ENCODE assay signal across 1 cellular context in the genomic region with DNA sequence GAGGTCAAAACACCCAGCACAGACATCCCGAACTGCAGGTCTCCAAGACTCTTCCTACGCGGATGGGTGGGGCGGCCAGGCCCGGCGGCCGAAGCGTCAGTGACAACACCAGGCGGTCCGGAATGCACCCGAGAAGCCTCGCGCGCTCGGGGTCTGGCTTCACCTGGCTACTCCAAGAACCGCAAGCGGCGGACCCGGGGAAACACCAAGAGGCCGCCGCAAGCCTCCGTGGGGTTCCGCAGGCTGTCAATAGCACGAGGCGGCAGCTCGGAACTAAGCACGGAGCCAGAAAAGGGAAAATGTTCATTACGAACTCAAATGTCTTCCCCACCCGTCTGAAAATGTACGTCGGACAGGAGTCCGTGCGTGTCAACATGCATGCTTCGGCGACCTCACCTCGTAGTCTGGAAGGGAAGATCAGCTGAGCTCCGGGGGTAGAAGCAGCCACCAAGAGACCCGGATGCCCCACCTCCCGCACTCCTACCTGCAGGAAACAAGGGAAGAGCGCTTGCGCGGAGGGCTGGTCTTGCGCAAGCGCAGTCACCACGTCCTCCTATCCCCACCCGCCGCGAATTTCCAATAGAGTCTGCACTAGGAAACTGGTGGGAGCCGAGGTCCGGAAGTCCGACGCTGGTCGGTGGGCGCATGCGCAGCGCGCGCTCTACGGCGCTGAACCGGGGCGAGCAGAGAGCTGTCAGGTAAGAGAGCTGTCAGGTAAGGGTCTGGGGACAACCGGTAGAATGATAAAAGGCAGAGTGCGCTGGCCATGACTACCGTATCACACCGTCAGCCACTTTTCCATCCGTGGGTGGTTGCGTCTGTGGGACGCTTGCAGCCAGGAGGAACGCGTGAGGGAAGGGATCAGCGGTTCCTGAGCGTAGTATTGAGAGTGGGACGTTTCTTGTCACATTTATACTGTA.
A peak's percentile ranks its signal among the peaks of the same experiment; 100 is the strongest.
TF ChIP-seq lines count a peak whose summit lies in the region.

Gene GPATCH11, plus strand, starts transcription at position 646 of the 920 bp plus-strand sequence. CDS start 3,864 bp downstream, outside the sequence.
Gene HEATR5B, minus strand, starts transcription at position 500 of the 920 bp plus-strand sequence. CDS start 958 bp downstream, outside the sequence.

TF ChIP-seq in K562, 482 proteins besides CTCF, POLR2A, EP300 and RAD21 (continued from another document and continues in another):
- peak; percentile 94 to 95 for TF ChIP-seq FOXK2 (conservative IDR thresholded peaks at IDR 0.05 in 1 of 2, IDR thresholded peaks at IDR 0.05 in 1 of 2; ENCODE audit: low read depth in 2 of 2)
- 0 out of 2 replicates have a peak, but pooled peaks have one; percentile 16 for TF ChIP-seq MXI1 (IDR thresholded peaks at IDR 0.05; ENCODE audit: low read depth, low read length)
- TF ChIP-seq FOXK1 (CRISPR knock-in tag; IDR thresholded peaks at IDR 0.05; ENCODE audit: borderline replicate concordance), result 0 out of 2 replicates have a peak, but pooled peaks have one; percentile 81
- TF ChIP-seq MBD2 (IDR thresholded peaks at IDR 0.05; ENCODE audit: borderline replicate concordance, low read depth), result peak; percentile 43; the same call in 1 of the 2 replicates
- TF ChIP-seq ETV1 (tag; conservative IDR thresholded peaks at IDR 0.05; ENCODE audit: low read depth), result peak; percentile 51; the same call in 1 of the 2 replicates
- TF ChIP-seq POLR2G (IDR thresholded peaks at IDR 0.05; ENCODE audit: low read depth, low read length), result peak; percentile 72
- 0 out of 2 replicates have a peak, but pooled peaks have one; percentile 12 for TF ChIP-seq CHD2 (IDR thresholded peaks at IDR 0.05; ENCODE audit: low read depth, low read length)
- TF ChIP-seq HNRNPH1 (optimal IDR thresholded peaks at IDR 0.05; ENCODE audit: low read depth, low read length), result no peak
- no peak for TF ChIP-seq HMG20A (CRISPR knock-in tag; conservative IDR thresholded peaks at IDR 0.05)
- TF ChIP-seq EP400 (IDR thresholded peaks at IDR 0.05), result peak; percentile 82
- TF ChIP-seq, protein P1, sequence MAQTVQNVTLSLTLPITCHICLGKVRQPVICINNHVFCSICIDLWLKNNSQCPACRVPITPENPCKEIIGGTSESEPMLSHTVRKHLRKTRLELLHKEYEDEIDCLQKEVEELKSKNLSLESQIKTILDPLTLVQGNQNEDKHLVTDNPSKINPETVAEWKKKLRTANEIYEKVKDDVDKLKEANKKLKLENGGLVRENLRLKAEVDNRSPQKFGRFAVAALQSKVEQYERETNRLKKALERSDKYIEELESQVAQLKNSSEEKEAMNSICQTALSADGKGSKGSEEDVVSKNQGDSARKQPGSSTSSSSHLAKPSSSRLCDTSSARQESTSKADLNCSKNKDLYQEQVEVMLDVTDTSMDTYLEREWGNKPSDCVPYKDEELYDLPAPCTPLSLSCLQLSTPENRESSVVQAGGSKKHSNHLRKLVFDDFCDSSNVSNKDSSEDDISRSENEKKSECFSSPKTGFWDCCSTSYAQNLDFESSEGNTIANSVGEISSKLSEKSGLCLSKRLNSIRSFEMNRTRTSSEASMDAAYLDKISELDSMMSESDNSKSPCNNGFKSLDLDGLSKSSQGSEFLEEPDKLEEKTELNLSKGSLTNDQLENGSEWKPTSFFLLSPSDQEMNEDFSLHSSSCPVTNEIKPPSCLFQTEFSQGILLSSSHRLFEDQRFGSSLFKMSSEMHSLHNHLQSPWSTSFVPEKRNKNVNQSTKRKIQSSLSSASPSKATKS (CRISPR knock-in tag; IDR thresholded peaks at IDR 0.05), result no peak
- no peak for TF ChIP-seq ZNF592 (IDR thresholded peaks at IDR 0.05)
- TF ChIP-seq ATF7 (IDR thresholded peaks at IDR 0.05), result peak; percentile 39; the same call in 1 of the 2 replicates
- TF ChIP-seq GABPB1 (CRISPR knock-in tag; IDR thresholded peaks at IDR 0.05), result peak; percentile 66
- no peak for TF ChIP-seq ZNF785 (CRISPR knock-in tag; IDR thresholded peaks at IDR 0.05)
- TF ChIP-seq RAD51 (IDR thresholded peaks at IDR 0.05; ENCODE audit: borderline replicate concordance, low read depth), result no peak
- no peak for TF ChIP-seq ZNF165 (CRISPR knock-in tag; IDR thresholded peaks at IDR 0.05; ENCODE audit: borderline replicate concordance)
- TF ChIP-seq CXXC5 (CRISPR knock-in tag; IDR thresholded peaks at IDR 0.05), result peak; percentile 44; the same call in 1 of the 2 replicates
- no peak for TF ChIP-seq MCM3 (IDR thresholded peaks at IDR 0.05)
- TF ChIP-seq GATA2 (CRISPR knock-in tag; IDR thresholded peaks at IDR 0.05), result no peak
- no peak for TF ChIP-seq KLF13 (tag; IDR thresholded peaks at IDR 0.05; ENCODE audit: borderline replicate concordance, low read depth)
- TF ChIP-seq MTA3 (IDR thresholded peaks at IDR 0.05; ENCODE audit: borderline replicate concordance), result peak; percentile 45; the same call in 1 of the 2 replicates
- peak; percentile 90 for TF ChIP-seq MEIS2 (IDR thresholded peaks at IDR 0.05; ENCODE audit: partially characterized antibody)
- TF ChIP-seq SRSF1 (IDR thresholded peaks at IDR 0.05; ENCODE audit: low read depth, low read length), result no peak
- no peak for TF ChIP-seq FOXJ3 (CRISPR knock-in tag; IDR thresholded peaks at IDR 0.05)
- no peak for TF ChIP-seq ARID1B (IDR thresholded peaks at IDR 0.05)
- no peak for TF ChIP-seq ZNF174 (CRISPR knock-in tag; IDR thresholded peaks at IDR 0.05)
- TF ChIP-seq SMARCA4 (IDR thresholded peaks at IDR 0.05), result no peak
- TF ChIP-seq CBX2 (IDR thresholded peaks at IDR 0.05; ENCODE audit: insufficient read depth, low read length, poor library complexity, severe bottlenecking), result no peak
- TF ChIP-seq E4F1 (CRISPR knock-in tag; IDR thresholded peaks at IDR 0.05; ENCODE audit: borderline replicate concordance), result no peak
- TF ChIP-seq GABPA (tag; conservative IDR thresholded peaks at IDR 0.05; ENCODE audit: low read depth), result peak; percentile 62; the same call in 1 of the 2 replicates
- TF ChIP-seq, protein P2, sequence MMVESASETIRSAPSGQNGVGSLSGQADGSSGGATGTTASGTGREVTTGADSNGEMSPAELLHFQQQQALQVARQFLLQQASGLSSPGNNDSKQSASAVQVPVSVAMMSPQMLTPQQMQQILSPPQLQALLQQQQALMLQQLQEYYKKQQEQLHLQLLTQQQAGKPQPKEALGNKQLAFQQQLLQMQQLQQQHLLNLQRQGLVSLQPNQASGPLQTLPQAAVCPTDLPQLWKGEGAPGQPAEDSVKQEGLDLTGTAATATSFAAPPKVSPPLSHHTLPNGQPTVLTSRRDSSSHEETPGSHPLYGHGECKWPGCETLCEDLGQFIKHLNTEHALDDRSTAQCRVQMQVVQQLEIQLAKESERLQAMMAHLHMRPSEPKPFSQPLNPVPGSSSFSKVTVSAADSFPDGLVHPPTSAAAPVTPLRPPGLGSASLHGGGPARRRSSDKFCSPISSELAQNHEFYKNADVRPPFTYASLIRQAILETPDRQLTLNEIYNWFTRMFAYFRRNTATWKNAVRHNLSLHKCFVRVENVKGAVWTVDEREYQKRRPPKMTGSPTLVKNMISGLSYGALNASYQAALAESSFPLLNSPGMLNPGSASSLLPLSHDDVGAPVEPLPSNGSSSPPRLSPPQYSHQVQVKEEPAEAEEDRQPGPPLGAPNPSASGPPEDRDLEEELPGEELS (CRISPR knock-in tag; IDR thresholded peaks at IDR 0.05; ENCODE audit: borderline replicate concordance), result peak; percentile 73; the same call in 1 of the 2 replicates
- TF ChIP-seq ETS1 (conservative IDR thresholded peaks at IDR 0.05; ENCODE audit: control insufficient read depth, low read depth, low read length), result peak; percentile 67
- TF ChIP-seq FOXA3 (CRISPR knock-in tag; conservative IDR thresholded peaks at IDR 0.05 in 1 of 2, IDR thresholded peaks at IDR 0.05 in 1 of 2), result peak in 1 of 2 experiments; percentile 12; a peak in 1 of 4 replicates
- TF ChIP-seq XRCC5 (IDR thresholded peaks at IDR 0.05; ENCODE audit: low read depth, low read length), result peak; percentile 61; the same call in 1 of the 2 replicates
- TF ChIP-seq, protein P3, sequence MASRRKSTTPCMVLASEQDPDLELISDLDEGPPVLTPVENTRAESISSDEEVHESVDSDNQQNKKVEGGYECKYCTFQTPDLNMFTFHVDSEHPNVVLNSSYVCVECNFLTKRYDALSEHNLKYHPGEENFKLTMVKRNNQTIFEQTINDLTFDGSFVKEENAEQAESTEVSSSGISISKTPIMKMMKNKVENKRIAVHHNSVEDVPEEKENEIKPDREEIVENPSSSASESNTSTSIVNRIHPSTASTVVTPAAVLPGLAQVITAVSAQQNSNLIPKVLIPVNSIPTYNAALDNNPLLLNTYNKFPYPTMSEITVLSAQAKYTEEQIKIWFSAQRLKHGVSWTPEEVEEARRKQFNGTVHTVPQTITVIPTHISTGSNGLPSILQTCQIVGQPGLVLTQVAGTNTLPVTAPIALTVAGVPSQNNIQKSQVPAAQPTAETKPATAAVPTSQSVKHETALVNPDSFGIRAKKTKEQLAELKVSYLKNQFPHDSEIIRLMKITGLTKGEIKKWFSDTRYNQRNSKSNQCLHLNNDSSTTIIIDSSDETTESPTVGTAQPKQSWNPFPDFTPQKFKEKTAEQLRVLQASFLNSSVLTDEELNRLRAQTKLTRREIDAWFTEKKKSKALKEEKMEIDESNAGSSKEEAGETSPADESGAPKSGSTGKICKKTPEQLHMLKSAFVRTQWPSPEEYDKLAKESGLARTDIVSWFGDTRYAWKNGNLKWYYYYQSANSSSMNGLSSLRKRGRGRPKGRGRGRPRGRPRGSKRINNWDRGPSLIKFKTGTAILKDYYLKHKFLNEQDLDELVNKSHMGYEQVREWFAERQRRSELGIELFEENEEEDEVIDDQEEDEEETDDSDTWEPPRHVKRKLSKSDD (conservative IDR thresholded peaks at IDR 0.05; ENCODE audit: low read length), result no peak
- TF ChIP-seq HDAC3 (IDR thresholded peaks at IDR 0.05; ENCODE audit: borderline replicate concordance, partially characterized antibody), result no peak
- TF ChIP-seq CTBP1 (IDR thresholded peaks at IDR 0.05; ENCODE audit: borderline replicate concordance), result peak; percentile 37; the same call in 1 of the 2 replicates
- TF ChIP-seq MBD1 (CRISPR knock-in tag; IDR thresholded peaks at IDR 0.05), result no peak
- TF ChIP-seq DMBX1 (CRISPR knock-in tag; IDR thresholded peaks at IDR 0.05; ENCODE audit: borderline replicate concordance), result no peak
- peak in 1 of 2 experiments; percentile 38; a peak in 1 of 4 replicates for TF ChIP-seq MAZ (CRISPR knock-in tag; conservative IDR thresholded peaks at IDR 0.05 in 1 of 2, IDR thresholded peaks at IDR 0.05 in 1 of 2)
- TF ChIP-seq ERF (CRISPR knock-in tag; IDR thresholded peaks at IDR 0.05), result 0 out of 2 replicates have a peak, but pooled peaks have one; percentile 21
